Comparison of ENCODE assay signal across 9 cellular contexts in genomic region chr3:48507256-48508061, GRCh38. TPM values are rescaled to one million over a fixed set of nuclear protein-coding genes. Genes with fewer than 3 reads are reported as not detected.
A peak's percentile ranks its signal among the peaks of the same experiment; 100 is the strongest.
DNase-seq lines count a peak whose midpoint lies in the region; ATAC-seq and TF ChIP-seq lines count a peak whose summit lies in the region.
"Had no signal": no experiment of that assay in that cellular context is flagged by ENCODE, and none has a peak within 500 bp of the region (broad histone marks: within the 10 kb centered on the region; RNA-seq: fewer than 3 reads in every experiment).

No MANE protein-coding gene starts in this region.

- DNase-seq in CD4-positive, alpha-beta T cell, result peak; percentile 64 to 79 (median 70)
- DNase-seq in NCI-H69 (lab: John Stamatoyannopoulos, UW) (peak; percentile 78), endothelial cell (ENCODE audit: low spot score) (peak; percentile 55), natural killer cell (peak; percentile 56), suprapubic skin (ENCODE audit: low spot score in 2 of 2) (peak in 1 of 2 donors; percentile 58)
- DNase-seq in activated CD8-positive, alpha-beta T cell treated with anti-CD3 and anti-CD28 coated beads, Interleukin-2, amount 10 ng/mL, durations not matched to agents 7 days and 5 days, result peak; percentile 86

- POLR2A ChIA-PET in CD4-positive, alpha-beta T cell (lab: Charles Lee), result interaction anchor here (0.9 to 3.3 kb wide), 11 partner anchors 28 to 107 kb away, joined by 3 to 14 read pairs (median 7); partner anchors contain the start of genes ATRIP, CCDC51, PFKFB4 and TMA7
- POLR2A ChIA-PET in activated CD8-positive, alpha-beta T cell treated with anti-CD3 and anti-CD28 coated beads, Interleukin-2, amount 10 ng/mL, durations not matched to agents 7 days and 5 days (lab: Charles Lee), result interaction anchor here (0.6 to 2.3 kb wide), 6 partner anchors 35 to 75 kb away, joined by 3 to 15 read pairs (median 4); a partner anchor contains a TSS

- H3K27ac Mint-ChIP-seq in CD4-positive, alpha-beta T cell, result peak overlapping the region; percentile 74
- H3K27ac Mint-ChIP-seq in activated CD8-positive, alpha-beta T cell treated with anti-CD3 and anti-CD28 coated beads, Interleukin-2, amount 10 ng/mL, durations not matched to agents 7 days and 5 days, result peak overlapping the region; percentile 81
- no peak overlapping the region for H3K27ac Mint-ChIP-seq in endothelial cell (ENCODE audit: unreplicated experiment)
- H3K27ac Mint-ChIP-seq in natural killer cell, result peak overlapping the region in 1 of 2 donors; percentile 57

- TF ChIP-seq CTCF in CD4-positive, alpha-beta T cell (IDR thresholded peaks at IDR 0.05), result peak; percentile 86
- TF ChIP-seq CTCF in endothelial cell (IDR thresholded peaks at IDR 0.05; ENCODE audit: unreplicated experiment) (no peak), natural killer cell (IDR thresholded peaks at IDR 0.05) (peak; percentile 50), suprapubic skin (IDR thresholded peaks at IDR 0.05) (peak; percentile 25 to 35)

- no peaks in the 10 kb centered on the region for H3K27me3 ChIP-seq in CD4-positive, alpha-beta T cell (ENCODE audit: control insufficient read depth, insufficient read depth, low read length)
- no peaks in the 10 kb centered on the region for H3K27me3 ChIP-seq in suprapubic skin

- no peak overlapping the region for H3K27ac ChIP-seq in CD4-positive, alpha-beta T cell (ENCODE audit: low read depth, low read length)
- H3K27ac ChIP-seq in suprapubic skin, result peak overlapping the region; percentile 44
- H3K27ac ChIP-seq: SK-N-MC had no signal

- H3K9me3 Mint-ChIP-seq in CD4-positive, alpha-beta T cell, result no peaks in the 10 kb centered on the region
- no peaks in the 10 kb centered on the region for H3K9me3 Mint-ChIP-seq in activated CD8-positive, alpha-beta T cell treated with anti-CD3 and anti-CD28 coated beads, Interleukin-2, amount 10 ng/mL, durations not matched to agents 7 days and 5 days (ENCODE audit: insufficient read depth)
- no peaks in the 10 kb centered on the region for H3K9me3 Mint-ChIP-seq in endothelial cell (ENCODE audit: unreplicated experiment)
- H3K9me3 Mint-ChIP-seq in natural killer cell, result no peaks in the 10 kb centered on the region

- H3K36me3 Mint-ChIP-seq in CD4-positive, alpha-beta T cell (ENCODE audit: low read depth), result no peaks in the 10 kb centered on the region
- no peaks in the 10 kb centered on the region for H3K36me3 Mint-ChIP-seq in activated CD8-positive, alpha-beta T cell treated with anti-CD3 and anti-CD28 coated beads, Interleukin-2, amount 10 ng/mL, durations not matched to agents 7 days and 5 days (ENCODE audit: low read depth)
- H3K36me3 Mint-ChIP-seq in endothelial cell (ENCODE audit: low read depth, unreplicated experiment), result no peaks in the 10 kb centered on the region
- no peaks in the 10 kb centered on the region for H3K36me3 Mint-ChIP-seq in natural killer cell

- intact Hi-C loops in CD4-positive, alpha-beta T cell (cut with DNase I, micrococcal nuclease), result loop anchor here (1.0 to 5.0 kb wide), 9 partner anchors 34 to 275 kb away; partner anchors contain the start of genes ATRIP (in 1 of the 2), CCDC51 (in 1 of the 2) and TMA7 (in 1 of the 2)
- intact Hi-C loops in natural killer cell (cut with micrococcal nuclease), result loop anchor here (1.0 to 5.0 kb wide), 3 partner anchors 40 to 106 kb away; a partner anchor contains a TSS

- ATAC-seq in CD4-positive, alpha-beta T cell (ENCODE audit: poor library complexity), result peak; percentile 89
- peak; percentile 45 for ATAC-seq in GM21515 (IDR thresholded peaks at IDR 0.05; ENCODE audit: unreplicated experiment)
- peak; percentile 87 for ATAC-seq in activated CD8-positive, alpha-beta T cell treated with anti-CD3 and anti-CD28 coated beads, Interleukin-2, amount 10 ng/mL, durations not matched to agents 7 days and 5 days
- peak; percentile 82 to 85 (median 84) for ATAC-seq in natural killer cell
- ATAC-seq in HG03045 (IDR thresholded peaks at IDR 0.05; ENCODE audit: unreplicated experiment), result no peak

- peaks cover 61% of the 10 kb centered on the region for H3K4me1 Mint-ChIP-seq in CD4-positive, alpha-beta T cell (ENCODE audit: low read depth)
- H3K4me1 Mint-ChIP-seq in activated CD8-positive, alpha-beta T cell treated with anti-CD3 and anti-CD28 coated beads, Interleukin-2, amount 10 ng/mL, durations not matched to agents 7 days and 5 days (ENCODE audit: low read depth), result peaks cover 53% of the 10 kb centered on the region
- H3K4me1 Mint-ChIP-seq in endothelial cell (ENCODE audit: unreplicated experiment), result peaks cover 28% of the 10 kb centered on the region
- peaks cover 8 to 24% of the 10 kb centered on the region in 2 donors for H3K4me1 Mint-ChIP-seq in natural killer cell

- H3K9me3 ChIP-seq in CD4-positive, alpha-beta T cell (ENCODE audit: control insufficient read depth, low read length), result no peaks in the 10 kb centered on the region
- H3K9me3 ChIP-seq in suprapubic skin, result no peaks in the 10 kb centered on the region

- peak overlapping the region; percentile 59 for H3K4me3 Mint-ChIP-seq in CD4-positive, alpha-beta T cell
- H3K4me3 Mint-ChIP-seq in activated CD8-positive, alpha-beta T cell treated with anti-CD3 and anti-CD28 coated beads, Interleukin-2, amount 10 ng/mL, durations not matched to agents 7 days and 5 days, result no peak overlapping the region
- no peak overlapping the region for H3K4me3 Mint-ChIP-seq in endothelial cell (ENCODE audit: unreplicated experiment)
- peak overlapping the region; percentile 35 for H3K4me3 Mint-ChIP-seq in natural killer cell

- 36% methylated on average over 10 of the region's 10 CpGs for WGBS in suprapubic skin

- TF ChIP-seq EP300 in suprapubic skin (IDR thresholded peaks at IDR 0.05), result no peak

- no peaks in the 10 kb centered on the region for H3K27me3 Mint-ChIP-seq in CD4-positive, alpha-beta T cell
- H3K27me3 Mint-ChIP-seq in activated CD8-positive, alpha-beta T cell treated with anti-CD3 and anti-CD28 coated beads, Interleukin-2, amount 10 ng/mL, durations not matched to agents 7 days and 5 days (ENCODE audit: low read depth), result peaks cover 6% of the 10 kb centered on the region
- peaks cover 2% of the 10 kb centered on the region for H3K27me3 Mint-ChIP-seq in endothelial cell (ENCODE audit: unreplicated experiment)
- no peaks in the 10 kb centered on the region for H3K27me3 Mint-ChIP-seq in natural killer cell (ENCODE audit: low read depth in 2 of 2)

- H3K36me3 ChIP-seq in suprapubic skin, result no peaks in the 10 kb centered on the region

- CTCF ChIA-PET in CD4-positive, alpha-beta T cell (lab: Charles Lee), result interaction anchor here (0.5 to 4.5 kb wide), 12 partner anchors 9 to 120 kb away, joined by 3 to 32 read pairs (median 4); partner anchors contain the start of genes ATRIP and CCDC51
- CTCF ChIA-PET in activated CD8-positive, alpha-beta T cell treated with anti-CD3 and anti-CD28 coated beads, Interleukin-2, amount 10 ng/mL, durations not matched to agents 7 days and 5 days (lab: Charles Lee), result interaction anchor here (0.6 to 10.0 kb wide), 31 partner anchors 8 to 267 kb away, joined by 3 to 117 read pairs (median 4); partner anchors contain the start of genes ATRIP, CCDC51, TMA7 and ZNF589

- no peak overlapping the region for H3K4me3 ChIP-seq in suprapubic skin
- H3K4me3 ChIP-seq: SK-N-MC had no signal

- no peak for TF ChIP-seq POLR2A in suprapubic skin (IDR thresholded peaks at IDR 0.05)

- peaks cover 43% of the 10 kb centered on the region for H3K4me1 ChIP-seq in suprapubic skin

RNA-seq across cellular contexts. Expression of gene SHISA5, which starts 3.5 kb away (rescaled TPM):
- total RNA-seq in CD4-positive, alpha-beta T cell, result 100 to 1,000 TPM; 102 to 109 TPM
- total RNA-seq in activated CD8-positive, alpha-beta T cell treated with anti-CD3 and anti-CD28 coated beads, Interleukin-2, amount 10 ng/mL, durations not matched to agents 7 days and 5 days, result 100 to 1,000 TPM; 195 to 201 TPM
- total RNA-seq in endothelial cell (ENCODE audit: unreplicated experiment), result 283 TPM
- 100 to 1,000 TPM; 211 to 237 (median 218) TPM for total RNA-seq in natural killer cell
- total RNA-seq in suprapubic skin, result 10 to 100 TPM; 60.1 to 98.0 (median 87.3) TPM

RNA-seq across cellular contexts. Expression of gene PFKFB4, which starts 49.1 kb away (rescaled TPM):
- total RNA-seq in CD4-positive, alpha-beta T cell, result 1 to 10 TPM in 1 of 2 experiments, under 1 TPM in 1; 0.98 to 2.5 TPM
- total RNA-seq in activated CD8-positive, alpha-beta T cell treated with anti-CD3 and anti-CD28 coated beads, Interleukin-2, amount 10 ng/mL, durations not matched to agents 7 days and 5 days, result 10 to 100 TPM; 42.8 to 49.1 TPM
- total RNA-seq in endothelial cell (ENCODE audit: unreplicated experiment) (11.5 TPM), natural killer cell (1 to 10 TPM; 2.4 to 4.3 (median 3.6) TPM), suprapubic skin (10 to 100 TPM in 1 of 4 donors, 1 to 10 TPM in 3; 3.6 to 12.7 (median 8.3) TPM)

RNA-seq across cellular contexts. Expression of gene UCN2, which starts 56.1 kb away (rescaled TPM):
- total RNA-seq in CD4-positive, alpha-beta T cell, result not detected
- not detected for total RNA-seq in activated CD8-positive, alpha-beta T cell treated with anti-CD3 and anti-CD28 coated beads, Interleukin-2, amount 10 ng/mL, durations not matched to agents 7 days and 5 days
- total RNA-seq in endothelial cell (ENCODE audit: unreplicated experiment), result 0.77 TPM
- total RNA-seq in natural killer cell, result not detected
- total RNA-seq in suprapubic skin, result 10 to 100 TPM; 10.1 to 23.7 (median 18.0) TPM

Comparison
In these comparisons a context has a peak if more than half of its experiments do, and no peak if none do; other contexts are left out.
1. H3K4me3 Mint-ChIP-seq: peak in CD4-positive, alpha-beta T cell (single experiment) and natural killer cell (single experiment); none in activated CD8-positive, alpha-beta T cell treated with anti-CD3 and anti-CD28 coated beads, Interleukin-2, amount 10 ng/mL, durations not matched to agents 7 days and 5 days (single experiment) and endothelial cell (single experiment).